ENCODE assay signal across 10 cellular contexts in the genomic region with DNA sequence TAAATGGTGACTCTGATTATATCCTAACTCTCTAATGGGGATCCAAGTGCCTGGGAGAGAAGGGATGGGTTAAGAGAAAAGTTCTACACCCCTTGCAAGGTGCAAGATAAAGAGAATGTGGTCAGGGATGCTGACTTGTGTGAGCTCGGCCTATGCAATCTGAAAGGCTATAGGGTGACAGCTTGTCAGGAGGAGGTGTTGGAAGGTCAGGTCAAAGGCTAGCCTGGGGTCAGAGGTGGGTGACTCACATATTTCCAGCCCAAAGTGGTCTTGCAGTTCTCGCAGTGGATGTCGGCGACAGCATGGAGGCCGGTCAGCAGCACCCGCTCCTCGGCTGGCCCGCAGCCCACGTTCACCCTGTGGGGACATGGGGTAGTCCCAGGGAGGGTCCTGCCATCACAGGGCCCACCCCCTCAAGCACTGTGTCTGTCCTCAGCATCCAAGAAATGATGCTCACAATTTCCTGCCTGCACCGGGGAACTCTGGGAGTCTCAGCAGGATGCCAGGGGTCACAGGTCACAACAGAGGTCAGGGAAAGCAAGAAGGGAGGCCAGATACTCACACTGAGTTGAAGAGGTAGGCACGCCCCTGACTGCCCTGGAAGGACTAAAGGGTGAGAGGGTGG. TPM values are rescaled to one million over a fixed set of nuclear protein-coding genes. Genes with fewer than 3 reads are reported as not detected.
DNase-seq lines count a peak whose midpoint lies in the region; TF ChIP-seq lines count a peak whose summit lies in the region.
"Had no signal": no experiment of that assay in that cellular context is flagged by ENCODE, and none has a peak within 500 bp of the region (broad histone marks: within the 10 kb centered on the region; RNA-seq: fewer than 3 reads in every experiment).

No MANE protein-coding gene starts in this region.

- no peak overlapping the region for H2AFZ ChIP-seq in SU-DHL-6 (ENCODE audit: low read depth, low read length, severe bottlenecking)

- H3K9ac ChIP-seq in BLaER1 (peak overlapping the region; percentile 83), SU-DHL-6 (ENCODE audit: low read length) (peak overlapping the region; percentile 41; the same call in 1 of the 2 replicates)

- no peaks in the 10 kb centered on the region for H3K27me3 Mint-ChIP-seq in osteocyte (ENCODE audit: unreplicated experiment)

- H3K4me1 Mint-ChIP-seq in osteocyte (ENCODE audit: unreplicated experiment), result peaks cover 41% of the 10 kb centered on the region

- TF ChIP-seq CTCF in SU-DHL-6 (IDR thresholded peaks at IDR 0.05; ENCODE audit: insufficient read depth, low read length, poor library complexity, severe bottlenecking) (no peak), epithelial cell of proximal tubule (conservative IDR thresholded peaks at IDR 0.05; ENCODE audit: low read depth, low read length) (no peak), osteocyte (IDR thresholded peaks at IDR 0.05) (no peak)

- H3K27ac ChIP-seq in BLaER1 (peak overlapping the region; percentile 83), SU-DHL-6 (ENCODE audit: low read depth, low read length) (no peak overlapping the region)

- H3K27me3 ChIP-seq in BLaER1 (no peaks in the 10 kb centered on the region), SU-DHL-6 (ENCODE audit: low read length) (no peaks in the 10 kb centered on the region)

- peaks cover 60% of the 10 kb centered on the region for H3K4me1 ChIP-seq in BLaER1

- H3K4me2 ChIP-seq in BLaER1 (peak overlapping the region; percentile 96), SU-DHL-6 (ENCODE audit: low read depth, low read length, poor library complexity, severe bottlenecking) (peak overlapping the region; percentile 58)

- H3K27ac Mint-ChIP-seq in osteocyte (ENCODE audit: unreplicated experiment), result peak overlapping the region; percentile 79

- H3K4me3 ChIP-seq in BLaER1, result peak overlapping the region; percentile 78
- H3K4me3 ChIP-seq in SU-DHL-6 (ENCODE audit: insufficient read depth, low read length, poor library complexity, severe bottlenecking), result no peak overlapping the region
- H3K4me3 ChIP-seq in epithelial cell of proximal tubule (ENCODE audit: low read depth, low read length), result peak overlapping the region; percentile 76

- H3K9me3 ChIP-seq in BLaER1, result peaks cover 32% of the 10 kb centered on the region
- H3K9me3 ChIP-seq in SU-DHL-6 (ENCODE audit: insufficient read depth, low read length), result peaks cover 23% of the 10 kb centered on the region

- DNase-seq in epithelial cell of proximal tubule (ENCODE audit: low read depth) (no peak), osteocyte (ENCODE audit: extremely low spot score, unreplicated experiment) (no peak), SIG-M5 treated with dmso at 0.1 percent for 504 hours (lab: John Stamatoyannopoulos, UW; ENCODE audit: unreplicated experiment) (no peak), NCI-H2081 treated with DMSO at 0.1 percent for 48 hours (lab: John Stamatoyannopoulos, UW) (no peak), cerebellar nuclear complex (lab: John Stamatoyannopoulos, UW) (no peak), NCI-H2171 (lab: John Stamatoyannopoulos, UW) (no peak)
- DNase-seq: GF-D8; stimulated activated CD4-positive, alpha-beta T cell treated with anti-CD3 and anti-CD28 coated beads, Interleukin-4, amount 100 ng/mL, for 1 hour had no signal

- peak overlapping the region; percentile 82 for H3K4me3 Mint-ChIP-seq in osteocyte (ENCODE audit: unreplicated experiment)

- no peaks in the 10 kb centered on the region for H3K9me2 ChIP-seq in SU-DHL-6 (replicated peaks; ENCODE audit: insufficient read depth, low read length)

- peaks cover 9% of the 10 kb centered on the region; the same call in 1 of the 2 replicates for H4K20me1 ChIP-seq in BLaER1
- no peaks in the 10 kb centered on the region for H4K20me1 ChIP-seq in SU-DHL-6 (ENCODE audit: low read depth, low read length)

- H3K36me3 ChIP-seq in BLaER1 (peaks cover 29% of the 10 kb centered on the region), SU-DHL-6 (ENCODE audit: low read length) (peaks cover 3% of the 10 kb centered on the region; the same call in 1 of the 2 replicates)

- no peaks in the 10 kb centered on the region for H3K79me2 ChIP-seq in SU-DHL-6 (ENCODE audit: insufficient read depth, low read length)

- H3K9me3 Mint-ChIP-seq in osteocyte (ENCODE audit: unreplicated experiment), result peaks cover 6% of the 10 kb centered on the region

- H3F3A ChIP-seq in SU-DHL-6 (ENCODE audit: insufficient read depth), result peaks cover 24% of the 10 kb centered on the region

- peaks cover 6% of the 10 kb centered on the region for H3K36me3 Mint-ChIP-seq in osteocyte (ENCODE audit: unreplicated experiment)

RNA-seq across cellular contexts. Expression of a gene that starts 1.4 kb away (rescaled TPM):
- total RNA-seq in epithelial cell of proximal tubule, result 16.0 and 41.3 TPM in 2 replicates
- total RNA-seq in osteocyte, result 83.6 and 93.3 TPM in 2 replicates

RNA-seq across cellular contexts. Expression of a gene that starts 2.9 kb away (rescaled TPM):
- total RNA-seq in epithelial cell of proximal tubule (0.07 and 1.3 TPM in 2 replicates), osteocyte (0.63 and 0.75 TPM in 2 replicates)

RNA-seq across cellular contexts. Expression of a gene that starts 18.7 kb away (rescaled TPM):
- total RNA-seq in epithelial cell of proximal tubule, result 0.72 TPM in 1 of 2 replicates, not detected in the other
- 3.2 and 3.6 TPM in 2 replicates for total RNA-seq in osteocyte

RNA-seq across cellular contexts. Expression of a gene that starts 18.9 kb away (rescaled TPM):
- total RNA-seq in epithelial cell of proximal tubule (98.4 and 178 TPM in 2 replicates), osteocyte (101 and 102 TPM in 2 replicates)

RNA-seq across cellular contexts. Expression of a gene that starts 28.4 kb away (rescaled TPM):
- total RNA-seq in epithelial cell of proximal tubule (33.6 and 34.4 TPM in 2 replicates), osteocyte (52.9 and 59.0 TPM in 2 replicates)
